In genomic region chr5:138686668-138687067, GRCh38 we compare ENCODE assay signal across 18 cellular contexts.
DNase-seq lines count a peak whose midpoint lies in the region; ATAC-seq, FAIRE-seq and TF ChIP-seq lines count a peak whose summit lies in the region.
"Had no signal": no experiment of that assay in that cellular context is flagged by ENCODE, and none has a peak within 500 bp of the region (broad histone marks: within the 10 kb centered on the region; RNA-seq: fewer than 3 reads in every experiment).

No MANE protein-coding gene starts in this region.

- H3K4me3 ChIP-seq in NB4 (ENCODE audit: low read depth, low read length) (no peak overlapping the region), brain microvascular endothelial cell (ENCODE audit: low read depth, low read length) (no peak overlapping the region)
- H3K4me3 ChIP-seq: colonic mucosa, gastroesophageal sphincter, sigmoid colon had no signal

- H3K27ac ChIP-seq in brain microvascular endothelial cell, result no peak overlapping the region
- H3K27ac ChIP-seq: colonic mucosa, gastroesophageal sphincter, sigmoid colon had no signal

- no peaks in the 10 kb centered on the region for H3K27me3 ChIP-seq in brain microvascular endothelial cell (replicated peaks)
- H3K27me3 ChIP-seq: colonic mucosa, gastroesophageal sphincter, sigmoid colon had no signal

- ATAC-seq in HG03342 (IDR thresholded peaks at IDR 0.05; ENCODE audit: unreplicated experiment), result no peak
- ATAC-seq: gastroesophageal sphincter; left ventricle myocardium superior; stimulated activated naive CD8-positive, alpha-beta T cell treated with anti-CD3 and anti-CD28 coated beads, Interleukin-15, amount 100 ng/mL, for 72 hours had no signal

- no peak for FAIRE-seq in GM12892 (lab: Jason Lieb, UNC)
- FAIRE-seq: endometrium had no signal

- peak; percentile 77 for DNase-seq in ELR (ENCODE audit: low read depth)
- DNase-seq in NB4 (ENCODE audit: low read depth), result peak; percentile 67
- DNase-seq in brain microvascular endothelial cell, result peak; percentile 78
- peak; percentile 67 for DNase-seq in islet precursor cell
- DNase-seq in GM12892 (ENCODE audit: insufficient read length), result no peak
- no peak for DNase-seq in NCI-H1105 (lab: John Stamatoyannopoulos, UW)
- DNase-seq in GM13976 (ENCODE audit: low spot score), result no peak
- DNase-seq: activated CD4-positive, alpha-beta T cell treated with anti-CD3 and anti-CD28 coated beads for 48 hours; activated effector memory CD4-positive, alpha-beta T cell treated with anti-CD3 and anti-CD28 coated beads, Interleukin-2, amount 50 U/mL, for 16 hours; CD4-positive, alpha-beta T cell; colonic mucosa; DMS153; left ventricle myocardium superior; sigmoid colon; stimulated activated naive CD8-positive, alpha-beta T cell treated with anti-CD3 and anti-CD28 coated beads, Interleukin-15, amount 100 ng/mL, for 72 hours had no signal

- TF ChIP-seq POLR2A in NB4 (IDR thresholded peaks at IDR 0.05; ENCODE audit: extremely low read depth, insufficient read length), result no peak
- no peak for TF ChIP-seq POLR2A in GM12892 (IDR thresholded peaks at IDR 0.05; ENCODE audit: low read depth, low read length)

- H3K36me3 ChIP-seq in brain microvascular endothelial cell (replicated peaks), result no peaks in the 10 kb centered on the region
- H3K36me3 ChIP-seq: colonic mucosa, gastroesophageal sphincter, sigmoid colon had no signal

- in situ Hi-C loops in brain microvascular endothelial cell (cut with HindIII; ENCODE audit: low pct_ligation_motif_present, low sequenced_read_pairs) (no loop called here), GM13976 (cut with MboI; ENCODE audit: low sequenced_read_pairs, unreplicated experiment) (no loop called here)

- TF ChIP-seq CTCF in NB4 (IDR thresholded peaks at IDR 0.05; ENCODE audit: low read depth, low read length) (no peak), brain microvascular endothelial cell (IDR thresholded peaks at IDR 0.05; ENCODE audit: low read depth, low read length, missing control alignments) (no peak), GM13976 (IDR thresholded peaks at IDR 0.05; ENCODE audit: borderline replicate concordance, control extremely low read depth, extremely low read depth, insufficient read depth, missing control alignments) (no peak)

Comparison
In these comparisons a context has a peak if more than half of its experiments do, and no peak if none do; other contexts are left out.
1. DNase-seq: peak in ELR (single experiment), NB4 (single experiment), brain microvascular endothelial cell (single experiment) and islet precursor cell (single experiment); none in GM12892 (single experiment), NCI-H1105 (single experiment) and GM13976 (single experiment).